1 cellular context compared by ENCODE assay signal in genomic region chr14:101628975-101629374, GRCh38.
TF ChIP-seq lines count a peak whose summit lies in the region.

No MANE protein-coding gene starts in this region.

TF ChIP-seq in GM12878, 131 proteins besides CTCF, POLR2A, EP300 and RAD21 (continued from another document):
- TF ChIP-seq, protein P1, sequence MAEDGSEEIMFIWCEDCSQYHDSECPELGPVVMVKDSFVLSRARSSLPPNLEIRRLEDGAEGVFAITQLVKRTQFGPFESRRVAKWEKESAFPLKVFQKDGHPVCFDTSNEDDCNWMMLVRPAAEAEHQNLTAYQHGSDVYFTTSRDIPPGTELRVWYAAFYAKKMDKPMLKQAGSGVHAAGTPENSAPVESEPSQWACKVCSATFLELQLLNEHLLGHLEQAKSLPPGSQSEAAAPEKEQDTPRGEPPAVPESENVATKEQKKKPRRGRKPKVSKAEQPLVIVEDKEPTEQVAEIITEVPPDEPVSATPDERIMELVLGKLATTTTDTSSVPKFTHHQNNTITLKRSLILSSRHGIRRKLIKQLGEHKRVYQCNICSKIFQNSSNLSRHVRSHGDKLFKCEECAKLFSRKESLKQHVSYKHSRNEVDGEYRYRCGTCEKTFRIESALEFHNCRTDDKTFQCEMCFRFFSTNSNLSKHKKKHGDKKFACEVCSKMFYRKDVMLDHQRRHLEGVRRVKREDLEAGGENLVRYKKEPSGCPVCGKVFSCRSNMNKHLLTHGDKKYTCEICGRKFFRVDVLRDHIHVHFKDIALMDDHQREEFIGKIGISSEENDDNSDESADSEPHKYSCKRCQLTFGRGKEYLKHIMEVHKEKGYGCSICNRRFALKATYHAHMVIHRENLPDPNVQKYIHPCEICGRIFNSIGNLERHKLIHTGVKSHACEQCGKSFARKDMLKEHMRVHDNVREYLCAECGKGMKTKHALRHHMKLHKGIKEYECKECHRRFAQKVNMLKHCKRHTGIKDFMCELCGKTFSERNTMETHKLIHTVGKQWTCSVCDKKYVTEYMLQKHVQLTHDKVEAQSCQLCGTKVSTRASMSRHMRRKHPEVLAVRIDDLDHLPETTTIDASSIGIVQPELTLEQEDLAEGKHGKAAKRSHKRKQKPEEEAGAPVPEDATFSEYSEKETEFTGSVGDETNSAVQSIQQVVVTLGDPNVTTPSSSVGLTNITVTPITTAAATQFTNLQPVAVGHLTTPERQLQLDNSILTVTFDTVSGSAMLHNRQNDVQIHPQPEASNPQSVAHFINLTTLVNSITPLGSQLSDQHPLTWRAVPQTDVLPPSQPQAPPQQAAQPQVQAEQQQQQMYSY (CRISPR knock-in tag; IDR thresholded peaks at IDR 0.05) = no peak
- no peak for TF ChIP-seq CBFB (IDR thresholded peaks at IDR 0.05; ENCODE audit: low read depth)
